ENCODE assay signal across 8 cellular contexts in genomic region chr7:12674861-12675260, GRCh38. TPM values are rescaled to one million over a fixed set of nuclear protein-coding genes. Genes with fewer than 3 reads are reported as not detected.
DNase-seq lines count a peak whose midpoint lies in the region; ATAC-seq and TF ChIP-seq lines count a peak whose summit lies in the region.

No MANE protein-coding gene starts in this region.

- intact Hi-C loops in natural killer cell (cut with micrococcal nuclease): no loop called here

- H3K9me3 Mint-ChIP-seq in chondrocyte (ENCODE audit: low read depth) (peaks cover 21% of the 10 kb centered on the region), natural killer cell (no peaks in the 10 kb centered on the region)

- peak; percentile 52 for ATAC-seq in HG02623 (IDR thresholded peaks at IDR 0.05; ENCODE audit: unreplicated experiment)
- ATAC-seq in natural killer cell: peak; percentile 88 to 94 (median 90)

- no peak overlapping the region for H3K27ac Mint-ChIP-seq in chondrocyte (ENCODE audit: unreplicated experiment)
- peak overlapping the region in 1 of 2 donors; percentile 44 for H3K27ac Mint-ChIP-seq in natural killer cell

- H3K4me1 Mint-ChIP-seq in chondrocyte (ENCODE audit: low read depth) (peaks cover 10% of the 10 kb centered on the region), natural killer cell (peaks cover 7 to 8% of the 10 kb centered on the region in 2 donors)

- H3K36me3 Mint-ChIP-seq in chondrocyte (ENCODE audit: low read depth) (peaks cover 3% of the 10 kb centered on the region), natural killer cell (no peaks in the 10 kb centered on the region)

- H3K4me3 Mint-ChIP-seq in chondrocyte (ENCODE audit: unreplicated experiment): no peak overlapping the region
- H3K4me3 Mint-ChIP-seq in natural killer cell: no peak overlapping the region

- H3K27me3 Mint-ChIP-seq in chondrocyte (ENCODE audit: low read depth) (no peaks in the 10 kb centered on the region), natural killer cell (ENCODE audit: low read depth in 2 of 2) (no peaks in the 10 kb centered on the region)

- DNase-seq in activated CD4-positive, CD25-positive, alpha-beta regulatory T cell treated with anti-CD3 and anti-CD28 coated beads, Interleukin-2, amount 50 U/mL, for 16 hours (ENCODE audit: low read depth, low spot score): peak; percentile 10
- no peak for DNase-seq in activated CD4-positive, CD25-positive, alpha-beta regulatory T cell treated with anti-CD3 and anti-CD28 coated beads, Interleukin-2, amount 50 U/mL, for 72 hours
- DNase-seq in OCI-M1 (lab: John Stamatoyannopoulos, UW): peak; percentile 87
- no peak for DNase-seq in chondrocyte (ENCODE audit: low spot score)
- DNase-seq in natural killer cell: no peak
- no peak for DNase-seq in NCI-H524 treated with DMSO at 0.1 percent for 48 hours (lab: John Stamatoyannopoulos, UW)
- no peak for DNase-seq in KG1 (lab: John Stamatoyannopoulos, UW)

- peak; percentile 48 for TF ChIP-seq CTCF in chondrocyte (IDR thresholded peaks at IDR 0.05)
- TF ChIP-seq CTCF in natural killer cell (IDR thresholded peaks at IDR 0.05): peak; percentile 41

RNA-seq across cellular contexts. Expression of gene ARL4A, which starts 12.6 kb away (rescaled TPM):
- total RNA-seq in chondrocyte (12.7 to 15.3 TPM (median 14.9 TPM) in 3 replicates), natural killer cell (10 to 100 TPM; 54.7 to 81.4 (median 55.5) TPM)

Comparison
In these comparisons a context has a peak if more than half of its experiments do, and no peak if none do; other contexts are left out.
1. DNase-seq: peak in activated CD4-positive, CD25-positive, alpha-beta regulatory T cell treated with anti-CD3 and anti-CD28 coated beads, Interleukin-2, amount 50 U/mL, for 16 hours (single experiment) and OCI-M1 (single experiment); none in activated CD4-positive, CD25-positive, alpha-beta regulatory T cell treated with anti-CD3 and anti-CD28 coated beads, Interleukin-2, amount 50 U/mL, for 72 hours (single experiment), chondrocyte (single experiment), natural killer cell (single experiment), NCI-H524 treated with DMSO at 0.1 percent for 48 hours (single experiment) and KG1 (single experiment).